Comparison of ENCODE assay signal across 1 cellular context in genomic region chr14:22977684-22978486, GRCh38.
TF ChIP-seq lines count a peak whose summit lies in the region.

No MANE protein-coding gene starts in this region.

TF ChIP-seq in HepG2, 621 proteins besides CTCF, POLR2A, EP300 and RAD21 (continued from another document and continues in another):
- peak; percentile 98 for TF ChIP-seq ARID5B (CRISPR knock-in tag; IDR thresholded peaks at IDR 0.05)
- no peak for TF ChIP-seq ZFP37 (CRISPR knock-in tag; IDR thresholded peaks at IDR 0.05; ENCODE audit: borderline replicate concordance)
- TF ChIP-seq PBX2 (CRISPR knock-in tag; IDR thresholded peaks at IDR 0.05), result peak; percentile 17; the same call in 1 of the 2 replicates
- 0 out of 2 replicates have a peak, but pooled peaks have one; percentile 2 for TF ChIP-seq NFRKB (IDR thresholded peaks at IDR 0.05)
- peak; percentile 54; the same call in 1 of the 2 replicates for TF ChIP-seq IRF1 (CRISPR knock-in tag; IDR thresholded peaks at IDR 0.05; ENCODE audit: low read depth)
- peak; percentile 94 for TF ChIP-seq MIXL1 (CRISPR knock-in tag; IDR thresholded peaks at IDR 0.05)
- TF ChIP-seq CREBL2 (CRISPR knock-in tag; IDR thresholded peaks at IDR 0.05; ENCODE audit: borderline replicate concordance), result peak; percentile 83; the same call in 1 of the 2 replicates
- TF ChIP-seq ATF7 (IDR thresholded peaks at IDR 0.05), result peak; percentile 97
- peak; percentile 100 for TF ChIP-seq ATF7 (CRISPR knock-in tag; IDR thresholded peaks at IDR 0.05)
- TF ChIP-seq HINFP (CRISPR knock-in tag; IDR thresholded peaks at IDR 0.05; ENCODE audit: low read depth), result peak; percentile 78
- peak; percentile 100 for TF ChIP-seq MAZ (IDR thresholded peaks at IDR 0.05; ENCODE audit: borderline replicate concordance, low read depth, low read length)
- peak; percentile 98 for TF ChIP-seq MAZ (CRISPR knock-in tag; IDR thresholded peaks at IDR 0.05; ENCODE audit: low read depth)
- TF ChIP-seq NR2F1 (CRISPR knock-in tag; IDR thresholded peaks at IDR 0.05), result peak; percentile 66 to 89
- peak; percentile 78; the same call in 1 of the 2 replicates for TF ChIP-seq TFAP4 (IDR thresholded peaks at IDR 0.05; ENCODE audit: borderline replicate concordance, low read depth)
- TF ChIP-seq IRF2 (CRISPR knock-in tag; IDR thresholded peaks at IDR 0.05), result peak; percentile 95
- no peak; the same call in 1 of the 2 replicates for TF ChIP-seq HCFC1 (IDR thresholded peaks at IDR 0.05; ENCODE audit: low read depth, low read length)
- peak; percentile 50 for TF ChIP-seq MNT (IDR thresholded peaks at IDR 0.05)
- TF ChIP-seq DNMT1 (CRISPR knock-in tag; IDR thresholded peaks at IDR 0.05), result peak; percentile 3; the same call in 1 of the 2 replicates
- peak; percentile 89 for TF ChIP-seq ZHX2 (IDR thresholded peaks at IDR 0.05; ENCODE audit: low read depth)
- no peak for TF ChIP-seq ZHX2 (CRISPR knock-in tag; IDR thresholded peaks at IDR 0.05; ENCODE audit: borderline replicate concordance)
- TF ChIP-seq ZNF446 (CRISPR knock-in tag; IDR thresholded peaks at IDR 0.05), result no peak
- TF ChIP-seq ZNF225 (CRISPR knock-in tag; IDR thresholded peaks at IDR 0.05), result peak; percentile 94
- peak; percentile 88 for TF ChIP-seq ZNF546 (CRISPR knock-in tag; conservative IDR thresholded peaks at IDR 0.05)
- no peak for TF ChIP-seq GTF2F1 (IDR thresholded peaks at IDR 0.05; ENCODE audit: low read length)
- TF ChIP-seq GATAD1 (CRISPR knock-in tag; IDR thresholded peaks at IDR 0.05), result peak; percentile 85
- peak; percentile 90 for TF ChIP-seq ZBTB20 (CRISPR knock-in tag; IDR thresholded peaks at IDR 0.05; ENCODE audit: borderline replicate concordance, low read depth)
- TF ChIP-seq ZNF34 (CRISPR knock-in tag; IDR thresholded peaks at IDR 0.05; ENCODE audit: borderline replicate concordance), result peak; percentile 76
- TF ChIP-seq TCF12 (IDR thresholded peaks at IDR 0.05), result no peak
- TF ChIP-seq TCF12 (CRISPR knock-in tag; IDR thresholded peaks at IDR 0.05), result no peak
- TF ChIP-seq BRF2 (CRISPR knock-in tag; IDR thresholded peaks at IDR 0.05), result no peak
- peak; percentile 92 for TF ChIP-seq SOX5 (CRISPR knock-in tag; IDR thresholded peaks at IDR 0.05; ENCODE audit: borderline replicate concordance)
- TF ChIP-seq FOXA3 (CRISPR knock-in tag; IDR thresholded peaks at IDR 0.05), result peak; percentile 95
- peak; percentile 50; the same call in 1 of the 2 replicates for TF ChIP-seq SIN3B (IDR thresholded peaks at IDR 0.05; ENCODE audit: low read length)
- TF ChIP-seq GLI4 (CRISPR knock-in tag; IDR thresholded peaks at IDR 0.05; ENCODE audit: borderline replicate concordance), result peak; percentile 85; the same call in 1 of the 2 replicates
- TF ChIP-seq RXRB (CRISPR knock-in tag; IDR thresholded peaks at IDR 0.05; ENCODE audit: borderline replicate concordance), result peak; percentile 99
- peak; percentile 86 for TF ChIP-seq IKZF4 (CRISPR knock-in tag; IDR thresholded peaks at IDR 0.05; ENCODE audit: borderline replicate concordance, low read depth, not compliant biosample characterization)
- no peak for TF ChIP-seq ZNF850 (CRISPR knock-in tag; conservative IDR thresholded peaks at IDR 0.05)
- peak; percentile 55; the same call in 1 of the 2 replicates for TF ChIP-seq MZF1 (CRISPR knock-in tag; IDR thresholded peaks at IDR 0.05; ENCODE audit: borderline replicate concordance)
- TF ChIP-seq ATF2 (CRISPR knock-in tag; IDR thresholded peaks at IDR 0.05), result peak; percentile 100
- no peak for TF ChIP-seq ATAD3A (CRISPR knock-in tag; IDR thresholded peaks at IDR 0.05)
- no peak; the same call in none of the 2 replicates for TF ChIP-seq ZSCAN31 (CRISPR knock-in tag; IDR thresholded peaks at IDR 0.05; ENCODE audit: low read depth)
- 0 out of 2 replicates have a peak, but pooled peaks have one; percentile 75 for TF ChIP-seq SMAD9 (CRISPR knock-in tag; IDR thresholded peaks at IDR 0.05)
- TF ChIP-seq FOXK1 (CRISPR knock-in tag; IDR thresholded peaks at IDR 0.05; ENCODE audit: borderline replicate concordance, low read depth), result peak; percentile 81; the same call in 1 of the 2 replicates
- peak; percentile 100 for TF ChIP-seq MTA1 (CRISPR knock-in tag; IDR thresholded peaks at IDR 0.05; ENCODE audit: borderline replicate concordance)
- 0 out of 2 replicates have a peak, but pooled peaks have one; percentile 19 for TF ChIP-seq RAD51 (IDR thresholded peaks at IDR 0.05; ENCODE audit: borderline replicate concordance)
- no peak for TF ChIP-seq SNRNP70 (IDR thresholded peaks at IDR 0.05; ENCODE audit: low read depth, low read length)
